In genomic region chr6:30741789-30742315, GRCh38 we compare ENCODE assay signal across 6 cellular contexts. TPM values are rescaled to one million over a fixed set of nuclear protein-coding genes. Genes with fewer than 3 reads are reported as not detected.
A peak's percentile ranks its signal among the peaks of the same experiment; 100 is the strongest.
DNase-seq lines count a peak whose midpoint lies in the region; TF ChIP-seq lines count a peak whose summit lies in the region.

No MANE protein-coding gene starts in this region.

- H3K27me3 Mint-ChIP-seq in activated T-cell treated with anti-CD3 and anti-CD28 coated beads, Interleukin-2, amount 50 U/mL, for 24 hours: no peaks in the 10 kb centered on the region

- H3K4me1 Mint-ChIP-seq in activated T-cell treated with anti-CD3 and anti-CD28 coated beads, Interleukin-2, amount 50 U/mL, for 24 hours (ENCODE audit: low read depth): peaks cover 76% of the 10 kb centered on the region

- peak overlapping the region; percentile 74 for H3K4me3 ChIP-seq in epithelial cell of proximal tubule (ENCODE audit: low read depth, low read length)

- DNase-seq in activated T-cell treated with anti-CD3 and anti-CD28 coated beads, Interleukin-2, amount 50 U/mL, for 24 hours: no peak
- no peak for DNase-seq in activated T-cell treated with anti-CD3 and anti-CD28 coated beads, Interleukin-2, amount 50 U/mL, for 48 hours
- DNase-seq in epithelial cell of proximal tubule (ENCODE audit: low read depth): no peak
- peak; percentile 28 for DNase-seq in stimulated activated CD8-positive, alpha-beta memory T cell treated with anti-CD3 and anti-CD28 coated beads, Interleukin-4, amount 100 ng/mL, for 24 hours (ENCODE audit: low read depth)
- no peak for DNase-seq in DMS79 (lab: John Stamatoyannopoulos, UW)
- DNase-seq in NCI-H1436 treated with DMSO at 0.1 percent for 48 hours (lab: John Stamatoyannopoulos, UW): no peak

- peaks cover 74% of the 10 kb centered on the region for H3K36me3 Mint-ChIP-seq in activated T-cell treated with anti-CD3 and anti-CD28 coated beads, Interleukin-2, amount 50 U/mL, for 24 hours (ENCODE audit: low read depth)

- TF ChIP-seq CTCF in epithelial cell of proximal tubule (conservative IDR thresholded peaks at IDR 0.05; ENCODE audit: low read depth, low read length): no peak

- peak overlapping the region; percentile 98 for H3K27ac Mint-ChIP-seq in activated T-cell treated with anti-CD3 and anti-CD28 coated beads, Interleukin-2, amount 50 U/mL, for 24 hours

- peak overlapping the region; percentile 92 for H3K4me3 Mint-ChIP-seq in activated T-cell treated with anti-CD3 and anti-CD28 coated beads, Interleukin-2, amount 50 U/mL, for 24 hours

- H3K9me3 Mint-ChIP-seq in activated T-cell treated with anti-CD3 and anti-CD28 coated beads, Interleukin-2, amount 50 U/mL, for 24 hours: peaks cover 2% of the 10 kb centered on the region

RNA-seq across cellular contexts. Expression of gene FLOT1, which starts 0.6 kb away (rescaled TPM):
- 91.7 and 100 TPM in 2 replicates for total RNA-seq in epithelial cell of proximal tubule

RNA-seq across cellular contexts. Expression of gene IER3, which starts 2.5 kb away (rescaled TPM):
- total RNA-seq in epithelial cell of proximal tubule: 336 and 354 TPM in 2 replicates

RNA-seq across cellular contexts. Expression of gene TUBB, which starts 21.7 kb away (rescaled TPM):
- total RNA-seq in epithelial cell of proximal tubule: 1,157 and 1,940 TPM in 2 replicates

RNA-seq across cellular contexts. Expression of gene MDC1, which starts 24.8 kb away (rescaled TPM):
- total RNA-seq in epithelial cell of proximal tubule: 11.4 and 20.7 TPM in 2 replicates

RNA-seq across cellular contexts. Expression of gene NRM, which starts 51.1 kb away (rescaled TPM):
- 20.4 and 22.5 TPM in 2 replicates for total RNA-seq in epithelial cell of proximal tubule
